8 cellular contexts compared by ENCODE assay signal in the genomic region with DNA sequence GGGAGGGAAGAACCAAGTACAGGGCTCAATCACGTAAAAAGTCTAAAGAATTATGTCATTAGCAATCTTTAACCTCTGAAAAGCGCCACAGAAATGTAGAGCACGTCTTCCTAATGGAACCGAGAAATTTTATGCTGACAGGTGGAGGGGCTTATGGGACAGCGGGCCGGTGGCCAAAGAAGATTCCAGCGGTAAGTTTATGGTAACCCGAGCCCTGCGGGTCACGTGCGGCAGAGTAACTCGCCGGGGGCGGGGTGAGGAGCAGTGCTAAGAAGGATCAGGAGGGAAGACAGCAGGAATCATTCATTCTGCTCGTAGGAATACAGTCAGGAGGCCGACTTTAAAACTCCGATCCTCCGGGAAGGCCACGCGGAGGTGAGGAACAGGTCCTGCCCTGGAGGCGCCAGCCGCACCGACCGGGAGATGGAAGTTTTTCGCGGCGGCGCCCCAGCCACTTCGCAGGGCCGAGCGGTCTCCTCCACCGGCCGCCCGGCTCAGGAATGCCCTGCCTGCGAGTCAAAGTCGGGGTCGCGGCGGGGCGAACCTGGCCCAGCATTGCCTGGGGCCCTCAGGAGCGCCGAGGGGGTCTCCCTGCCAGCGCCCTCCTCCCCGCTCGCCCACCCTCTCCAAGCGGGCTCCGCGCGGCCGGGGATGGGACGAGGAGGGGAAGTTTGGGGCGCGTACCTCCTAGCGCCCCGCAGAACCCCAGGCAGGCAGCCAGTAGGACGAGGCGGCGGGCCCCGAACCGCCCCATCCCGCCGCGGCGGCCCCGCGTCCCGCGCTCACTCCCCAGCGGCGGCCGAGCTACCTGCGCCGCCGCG.
DNase-seq lines count a peak whose midpoint lies in the region; ATAC-seq and TF ChIP-seq lines count a peak whose summit lies in the region.

No MANE protein-coding gene starts in this region.

- DNase-seq in HFF-Myc (ENCODE audit: extremely low read depth, low read depth) (no peak), iPS DF 4.7 (ENCODE audit: extremely low read depth, low spot score) (peak; percentile 44), retina (peak; percentile 72), NCI-H226 (no peak), 8988T (no peak), ureter (ENCODE audit: low spot score) (no peak), T1000 (lab: John Stamatoyannopoulos, UW) (no peak)
- DNase-seq in activated naive CD8-positive, alpha-beta T cell treated with anti-CD3 and anti-CD28 coated beads, Interleukin-2, amount 50 U/mL, for 24 hours, result no peak

- peak overlapping the region; percentile 47 for H3K4me3 ChIP-seq in HFF-Myc (replicated peaks; ENCODE audit: low read depth, low read length)

- H3K27ac Mint-ChIP-seq in activated naive CD8-positive, alpha-beta T cell treated with anti-CD3 and anti-CD28 coated beads, Interleukin-2, amount 50 U/mL, for 24 hours, result no peak overlapping the region

- H3K36me3 Mint-ChIP-seq in activated naive CD8-positive, alpha-beta T cell treated with anti-CD3 and anti-CD28 coated beads, Interleukin-2, amount 50 U/mL, for 24 hours (ENCODE audit: low read depth), result peaks cover 2% of the 10 kb centered on the region

- TF ChIP-seq CTCF in HFF-Myc (IDR thresholded peaks at IDR 0.05; ENCODE audit: low read depth, low read length, missing control alignments), result no peak

- peak overlapping the region; percentile 80 for H3K4me3 Mint-ChIP-seq in activated naive CD8-positive, alpha-beta T cell treated with anti-CD3 and anti-CD28 coated beads, Interleukin-2, amount 50 U/mL, for 24 hours

- no peak for ATAC-seq in activated naive CD8-positive, alpha-beta T cell treated with anti-CD3 and anti-CD28 coated beads, Interleukin-2, amount 50 U/mL, for 24 hours

- no peaks in the 10 kb centered on the region for H3K9me3 Mint-ChIP-seq in activated naive CD8-positive, alpha-beta T cell treated with anti-CD3 and anti-CD28 coated beads, Interleukin-2, amount 50 U/mL, for 24 hours

- H3K4me1 Mint-ChIP-seq in activated naive CD8-positive, alpha-beta T cell treated with anti-CD3 and anti-CD28 coated beads, Interleukin-2, amount 50 U/mL, for 24 hours, result peaks cover 29% of the 10 kb centered on the region

- H3K27me3 Mint-ChIP-seq in activated naive CD8-positive, alpha-beta T cell treated with anti-CD3 and anti-CD28 coated beads, Interleukin-2, amount 50 U/mL, for 24 hours, result peaks cover 74% of the 10 kb centered on the region

Comparison
In these comparisons a context has a peak if more than half of its experiments do, and no peak if none do; other contexts are left out.
1. DNase-seq: peak in iPS DF 4.7 (single experiment) and retina (single experiment); none in HFF-Myc (single experiment), activated naive CD8-positive, alpha-beta T cell treated with anti-CD3 and anti-CD28 coated beads, Interleukin-2, amount 50 U/mL, for 24 hours (single experiment), NCI-H226 (single experiment), 8988T (single experiment), ureter (single experiment) and T1000 (single experiment).